In the genomic region with DNA sequence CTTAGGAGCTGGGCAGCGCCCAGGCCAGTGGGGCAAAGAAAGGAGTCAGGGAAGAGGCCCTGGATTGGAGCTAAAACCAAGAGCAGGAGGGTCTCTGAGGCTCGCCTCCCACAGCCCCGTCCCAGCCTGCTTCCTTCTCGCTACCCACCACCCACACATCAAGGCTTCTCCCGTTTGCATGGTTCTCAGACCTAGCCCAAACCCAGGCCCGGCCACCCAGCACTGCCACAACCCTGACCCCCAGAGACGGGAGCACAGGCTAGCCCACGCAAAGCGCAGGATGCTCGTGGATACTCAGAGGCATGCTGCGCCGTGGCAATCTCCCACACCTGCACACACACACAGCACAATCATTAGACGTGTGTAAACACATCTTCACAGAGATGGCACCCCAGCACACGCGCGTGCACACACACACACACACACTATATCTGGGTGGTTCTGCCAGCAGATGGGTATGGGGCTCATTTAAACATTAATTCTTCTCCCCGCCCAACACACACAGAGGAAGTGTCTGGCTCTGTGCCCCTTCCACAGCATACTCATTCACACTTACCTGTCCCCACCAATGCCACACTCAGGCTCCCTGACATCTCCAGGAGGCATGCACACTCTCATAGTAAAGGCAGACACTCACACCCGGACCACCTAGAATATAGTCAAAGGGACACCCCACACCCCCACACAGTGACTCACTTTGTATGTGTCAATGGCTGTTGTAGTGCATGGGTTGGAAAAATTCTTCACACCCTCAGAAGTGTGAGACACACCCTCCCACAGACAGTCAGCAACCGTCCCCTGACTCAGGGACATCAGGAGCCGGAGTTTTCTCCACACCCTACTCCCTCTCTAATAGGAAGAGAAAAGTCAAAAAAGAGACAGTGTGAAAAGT, we compare ENCODE assay signal across 8 cellular contexts. TPM values are rescaled to one million over a fixed set of nuclear protein-coding genes. Genes with fewer than 3 reads are reported as not detected.
A peak's percentile ranks its signal among the peaks of the same experiment; 100 is the strongest.
DNase-seq lines count a peak whose midpoint lies in the region; ATAC-seq and TF ChIP-seq lines count a peak whose summit lies in the region.

No MANE protein-coding gene starts in this region.

- H3K4me1 Mint-ChIP-seq in brain = peaks cover 23% of the 10 kb centered on the region

- peak overlapping the region; percentile 58 for H3K4me3 ChIP-seq in neuron (ENCODE audit: low read length)
- peak overlapping the region; percentile 43 to 75 (median 67) for H3K4me3 ChIP-seq in tibial nerve

- H2AFZ ChIP-seq in neuron (ENCODE audit: low read depth, low read length) = peak overlapping the region; percentile 72

- H3K9me3 Mint-ChIP-seq in brain = peaks cover 0 to 3% (median 0%) of the 10 kb centered on the region in 5 experiments

- DNase-seq in stimulated activated naive CD4-positive, alpha-beta T cell treated with Interleukin-2 at 50 U/mL for 16 hours (lab: John Stamatoyannopoulos, UW) = peak; percentile 77
- no peak for DNase-seq in stimulated activated naive CD4-positive, alpha-beta T cell (lab: John Stamatoyannopoulos, UW)
- no peak for DNase-seq in tibial nerve (ENCODE audit: low spot score in 2 of 2)
- DNase-seq in OCI-M1 (lab: John Stamatoyannopoulos, UW) = no peak
- DNase-seq in pons (ENCODE audit: low spot score) = no peak

- peaks cover 18% of the 10 kb centered on the region for H3K27me3 Mint-ChIP-seq in brain

- TF ChIP-seq POLR2A in tibial nerve (IDR thresholded peaks at IDR 0.05) = no peak

- H3K4me3 Mint-ChIP-seq in brain = peak overlapping the region; percentile 81 to 90 (median 85)

- H3K36me3 ChIP-seq in neuron (ENCODE audit: insufficient read depth, low read length) (peaks cover 9% of the 10 kb centered on the region), tibial nerve (no peaks in the 10 kb centered on the region)

- H3K27me3 ChIP-seq in neuron (ENCODE audit: insufficient read depth, low read length) = peaks cover 6% of the 10 kb centered on the region
- H3K27me3 ChIP-seq in tibial nerve = no peaks in the 10 kb centered on the region

- no peak for ATAC-seq in GM19467 (IDR thresholded peaks at IDR 0.05; ENCODE audit: unreplicated experiment)

- WGBS in tibial nerve, 2 donors = 49 to 59% methylated on average over 17 to 20 of the region's 20 CpGs

- peak overlapping the region; percentile 76 to 92 (median 81) for H3K27ac Mint-ChIP-seq in brain

- H3K9me3 ChIP-seq in neuron (ENCODE audit: low read length) (no peaks in the 10 kb centered on the region), tibial nerve (no peaks in the 10 kb centered on the region)

- no peak overlapping the region for H3K27ac ChIP-seq in tibial nerve

- peaks cover 11% of the 10 kb centered on the region for H3K4me1 ChIP-seq in neuron (ENCODE audit: insufficient read depth, low read length)
- H3K4me1 ChIP-seq in tibial nerve = peaks cover 0 to 16% (median 12%) of the 10 kb centered on the region in 4 donors

- peaks cover 10% of the 10 kb centered on the region for H3K36me3 Mint-ChIP-seq in brain

- TF ChIP-seq CTCF in brain (conservative IDR thresholded peaks at IDR 0.05) (no peak), tibial nerve (IDR thresholded peaks at IDR 0.05) (no peak)

- no peak for TF ChIP-seq EP300 in tibial nerve (IDR thresholded peaks at IDR 0.05)

RNA-seq across cellular contexts. Expression of a gene that starts 1.1 kb away (rescaled TPM):
- 7.1 TPM for polyA plus RNA-seq in brain (ENCODE audit: insufficient read depth, low read depth, low replicate concordance)
- total RNA-seq in tibial nerve = under 1 TPM in 3 of 4 donors, not detected in 1; 0.42 to 0.60 (median 0.44) TPM

RNA-seq across cellular contexts. Expression of a gene that starts 18.5 kb away (rescaled TPM):
- 20.6 TPM for polyA plus RNA-seq in brain (ENCODE audit: insufficient read depth, low read depth, low replicate concordance)
- total RNA-seq in tibial nerve = not detected

RNA-seq across cellular contexts. Expression of a gene that starts 41.2 kb away (rescaled TPM):
- polyA plus RNA-seq in brain (ENCODE audit: insufficient read depth, low read depth, low replicate concordance) = 95.9 TPM
- total RNA-seq in tibial nerve = 10 to 100 TPM; 28.9 to 49.2 (median 34.3) TPM
